20 cellular contexts compared by ENCODE assay signal in the genomic region with DNA sequence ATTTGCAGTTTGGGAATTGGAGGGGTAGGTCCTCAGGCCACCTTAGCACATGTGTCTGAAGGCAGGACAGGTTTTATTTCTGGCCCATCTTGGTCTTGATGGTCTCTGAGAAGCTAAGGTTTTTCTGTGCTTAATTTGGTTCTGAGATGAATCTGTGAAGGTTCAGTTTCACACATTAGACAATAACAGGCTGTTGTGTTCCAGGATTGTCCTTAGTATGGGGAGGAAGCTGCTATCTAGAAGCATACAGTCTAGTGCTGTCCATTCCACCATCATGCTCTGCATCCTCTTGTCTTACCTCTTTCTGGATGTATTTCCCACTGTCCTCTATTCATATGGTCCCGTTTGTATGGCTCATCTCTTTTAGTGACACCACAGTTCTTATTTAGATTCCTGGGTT. TPM values are rescaled to one million over a fixed set of nuclear protein-coding genes. Genes with fewer than 3 reads are reported as not detected.
DNase-seq lines count a peak whose midpoint lies in the region; ATAC-seq and TF ChIP-seq lines count a peak whose summit lies in the region.
"Had no signal": no experiment of that assay in that cellular context is flagged by ENCODE, and none has a peak within 500 bp of the region (broad histone marks: within the 10 kb centered on the region; RNA-seq: fewer than 3 reads in every experiment).

No MANE protein-coding gene starts in this region.

- no peak for TF ChIP-seq EP300 in upper lobe of left lung (IDR thresholded peaks at IDR 0.05)

- TF ChIP-seq POLR2A in gastrocnemius medialis (IDR thresholded peaks at IDR 0.05), result no peak
- TF ChIP-seq POLR2A in upper lobe of left lung (IDR thresholded peaks at IDR 0.05), result no peak

- peak overlapping the region in 3 of 4 donors; percentile 16 to 26 (median 21) for H3K4me3 ChIP-seq in gastrocnemius medialis
- H3K4me3 ChIP-seq in upper lobe of left lung, result no peak overlapping the region
- H3K4me3 ChIP-seq: coronary artery, left lung, neural progenitor cell had no signal

- H3K27ac ChIP-seq in gastrocnemius medialis (peak overlapping the region; percentile 96 to 100 (median 98)), upper lobe of left lung (no peak overlapping the region)
- H3K27ac ChIP-seq: coronary artery, left lung, neural progenitor cell had no signal

- H3K9me3 ChIP-seq in gastrocnemius medialis, result no peaks in the 10 kb centered on the region
- H3K9me3 ChIP-seq in upper lobe of left lung, result no peaks in the 10 kb centered on the region
- H3K9me3 ChIP-seq: left lung had no signal

- H3K27me3 ChIP-seq in gastrocnemius medialis (no peaks in the 10 kb centered on the region), upper lobe of left lung (no peaks in the 10 kb centered on the region)
- H3K27me3 ChIP-seq: left lung, neural progenitor cell had no signal

- H3K36me3 ChIP-seq in gastrocnemius medialis (peaks cover 0 to 6% of the 10 kb centered on the region in 2 donors), upper lobe of left lung (no peaks in the 10 kb centered on the region)
- H3K36me3 ChIP-seq: left lung, neural progenitor cell had no signal

- no peak for TF ChIP-seq CTCF in gastrocnemius medialis (IDR thresholded peaks at IDR 0.05 in 4 of 5, conservative IDR thresholded peaks at IDR 0.05 in 1 of 5)
- TF ChIP-seq CTCF in upper lobe of left lung (IDR thresholded peaks at IDR 0.05), result no peak

- intact Hi-C loops in gastrocnemius medialis (cut with DNase I; ENCODE audit: low total_unique reads), result no loop called here

- ATAC-seq in GM18858 (IDR thresholded peaks at IDR 0.05; ENCODE audit: unreplicated experiment), result peak; percentile 52
- peak; percentile 52 for ATAC-seq in GM21619 (IDR thresholded peaks at IDR 0.05; ENCODE audit: unreplicated experiment)
- ATAC-seq in HG03342 (IDR thresholded peaks at IDR 0.05; ENCODE audit: unreplicated experiment), result peak; percentile 58
- peak in 1 of 2 donors; percentile 42 for ATAC-seq in gastrocnemius medialis
- ATAC-seq in HG03520 (IDR thresholded peaks at IDR 0.05; ENCODE audit: unreplicated experiment), result no peak
- no peak for ATAC-seq in upper lobe of left lung (ENCODE audit: low FRiP score in 2 of 2)
- ATAC-seq: left lung; SK-N-SH treated with all-trans-retinoic acid at 6 μM for 48 hours; stimulated activated naive CD8-positive, alpha-beta T cell treated with anti-CD3 and anti-CD28 coated beads, Interleukin-15, amount 100 ng/mL, for 72 hours had no signal

- H3K4me1 ChIP-seq in gastrocnemius medialis (peaks cover 79 to 80% of the 10 kb centered on the region in 2 donors), upper lobe of left lung (peaks cover 0 to 14% (median 3%) of the 10 kb centered on the region in 4 donors)
- H3K4me1 ChIP-seq: neural progenitor cell had no signal

- WGBS in upper lobe of left lung, 2 donors, result 89 to 94% methylated on average over 1 of the region's 1 CpG

- DNase-seq in gastrocnemius medialis (no peak), upper lobe of left lung (no peak), NCI-H1930 (lab: John Stamatoyannopoulos, UW) (no peak)
- DNase-seq: activated B cell treated with CpG ODN at 0.5 μM for 24 hours; activated CD4-positive, alpha-beta memory T cell treated with anti-CD3 and anti-CD28 coated beads for 36 hours; activated gamma-delta T cell; AML-193; left lung; NCI-H1092; NCI-H2081 treated with DMSO at 0.1 percent for 48 hours; NCI-H446 treated with DMSO at 0.1 percent for 48 hours; stimulated activated CD4-positive, alpha-beta T cell treated with anti-CD3 and anti-CD28 coated beads, Interleukin-4, amount 100 ng/mL, for 1 hour; stimulated activated naive CD8-positive, alpha-beta T cell treated with anti-CD3 and anti-CD28 coated beads, Interleukin-15, amount 100 ng/mL, for 72 hours had no signal

- in situ Hi-C loops in gastrocnemius medialis (cut with MboI; ENCODE audit: low sequenced_read_pairs in 4 of 4), result no loop called here

RNA-seq across cellular contexts. Expression of a gene that starts 7.1 kb away (rescaled TPM):
- total RNA-seq in gastrocnemius medialis (100 to 1,000 TPM in 1 of 4 donors, 10 to 100 TPM in 3; 62.0 to 178 (median 81.6) TPM), upper lobe of left lung (10 to 100 TPM in 4 of 6 donors, 1 to 10 TPM in 2; 2.1 to 28.6 (median 16.4) TPM)

RNA-seq across cellular contexts. Expression of a gene that starts 43.3 kb away (rescaled TPM):
- total RNA-seq in gastrocnemius medialis, result 10 to 100 TPM in 3 of 4 donors, 1 to 10 TPM in 1; 9.2 to 21.7 (median 15.0) TPM
- total RNA-seq in upper lobe of left lung, result 10 to 100 TPM in 5 of 6 donors, 1 to 10 TPM in 1; 6.3 to 28.1 (median 16.2) TPM

Comparison
In these comparisons a context has a peak if more than half of its experiments do, and no peak if none do; other contexts are left out.
1. ATAC-seq: peak in GM18858 (single experiment), GM21619 (single experiment) and HG03342 (single experiment); none in HG03520 (single experiment) and upper lobe of left lung (0 of 2).
2. H3K27ac ChIP-seq: peak in gastrocnemius medialis (4 of 4); none in upper lobe of left lung (0 of 4).
3. H3K4me3 ChIP-seq: peak in gastrocnemius medialis (3 of 4); none in upper lobe of left lung (0 of 4).